In the genomic region with DNA sequence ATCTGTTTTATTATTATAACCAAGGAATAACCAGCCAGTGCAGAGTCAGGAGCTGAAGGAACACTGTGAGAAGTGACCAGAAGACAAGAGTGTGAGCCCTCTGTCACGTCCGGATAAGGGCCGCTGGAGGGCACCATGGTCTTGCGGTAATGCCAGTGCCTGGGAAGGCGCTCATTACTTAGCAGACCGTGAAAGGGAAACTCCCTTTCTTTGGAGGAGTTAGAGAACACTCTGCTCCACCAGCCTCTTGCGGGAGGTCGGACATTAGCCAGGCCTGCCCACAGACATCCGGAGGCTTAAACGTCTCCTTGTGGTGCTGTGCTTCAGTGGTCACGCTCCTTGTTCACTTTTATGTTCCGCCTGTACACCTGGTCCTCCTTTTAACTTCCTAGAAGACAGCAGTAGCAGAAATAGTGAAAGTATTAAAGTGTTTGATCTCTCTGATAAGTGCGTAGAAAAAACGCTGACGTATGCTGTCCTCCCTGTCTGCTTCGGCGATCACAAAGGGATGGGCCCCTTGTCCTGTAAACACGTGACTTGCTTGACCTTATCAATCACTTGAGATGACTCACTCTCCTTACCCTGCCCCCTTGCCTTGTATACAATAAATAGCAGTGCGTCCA, we compare ENCODE assay signal across 8 cellular contexts.
DNase-seq lines count a peak whose midpoint lies in the region; ATAC-seq and TF ChIP-seq lines count a peak whose summit lies in the region.

No MANE protein-coding gene starts in this region.

- H2AFZ ChIP-seq in hepatocyte: no peak overlapping the region

- TF ChIP-seq POLR2A in spleen (IDR thresholded peaks at IDR 0.05): no peak

- no peaks in the 10 kb centered on the region for H3K9me2 ChIP-seq in hepatocyte (replicated peaks; ENCODE audit: insufficient read depth)

- 38% methylated on average over 19 of the region's 19 CpGs for WGBS in hepatocyte (ENCODE audit: low lambda C conversion rate, missing lambda C conversion rate)
- 44 to 77% (median 70%) methylated on average over 19 of the region's 19 CpGs for WGBS in spleen, 5 donors

- peak overlapping the region; percentile 40 for H3K4me2 ChIP-seq in hepatocyte

- H3K27ac ChIP-seq in SJCRH30: peak overlapping the region; percentile 62
- H3K27ac ChIP-seq in hepatocyte: no peak overlapping the region
- peak overlapping the region in 1 of 8 donors; percentile 9 for H3K27ac ChIP-seq in spleen

- H3K79me2 ChIP-seq in hepatocyte: no peaks in the 10 kb centered on the region

- ATAC-seq in GM19351 (IDR thresholded peaks at IDR 0.05; ENCODE audit: unreplicated experiment): peak; percentile 58

- intact Hi-C loops in spleen (cut with DNase I; ENCODE audit: low total_unique reads): no loop called here

- H3K4me3 ChIP-seq in SJCRH30 (peak overlapping the region; percentile 22), hepatocyte (no peak overlapping the region), spleen (peak overlapping the region in 1 of 8 donors; percentile 31)

- no peaks in the 10 kb centered on the region for H3K27me3 ChIP-seq in SJCRH30
- H3K27me3 ChIP-seq in hepatocyte: no peaks in the 10 kb centered on the region
- no peaks in the 10 kb centered on the region for H3K27me3 ChIP-seq in spleen (replicated peaks in 1 of 7)

- H3K9me3 ChIP-seq in SJCRH30 (replicated peaks) (no peaks in the 10 kb centered on the region), hepatocyte (ENCODE audit: low read depth) (no peaks in the 10 kb centered on the region), spleen (no peaks in the 10 kb centered on the region)

- TF ChIP-seq CTCF in hepatocyte (IDR thresholded peaks at IDR 0.05; ENCODE audit: poor library complexity) (peak; percentile 24), spleen (IDR thresholded peaks at IDR 0.05 in 8 of 11, conservative IDR thresholded peaks at IDR 0.05 in 3 of 11) (peak in 3 of 11 experiments; percentile 8 to 36 (median 28))

- DNase-seq in SJCRH30 (peak; percentile 62 to 70), hepatocyte (ENCODE audit: low spot score) (peak; percentile 57), spleen (peak; percentile 69), activated gamma-delta T cell (lab: John Stamatoyannopoulos, UW) (no peak), NCI-H2107 (lab: John Stamatoyannopoulos, UW) (no peak), hepatic stellate cell (ENCODE audit: low spot score) (no peak)
- no peak for DNase-seq in activated CD4-positive, alpha-beta T cell treated with anti-CD3 and anti-CD28 coated beads, Interleukin-2, amount 50 U/mL, for 4 hours

- no peaks in the 10 kb centered on the region for H3K36me3 ChIP-seq in SJCRH30
- no peaks in the 10 kb centered on the region for H3K36me3 ChIP-seq in hepatocyte (replicated peaks; ENCODE audit: insufficient read depth, low read depth)
- no peaks in the 10 kb centered on the region for H3K36me3 ChIP-seq in spleen

- H4K20me1 ChIP-seq in hepatocyte (ENCODE audit: insufficient read depth, poor library complexity, severe bottlenecking): no peaks in the 10 kb centered on the region

- H3K4me1 ChIP-seq in SJCRH30 (peaks cover 37% of the 10 kb centered on the region), hepatocyte (ENCODE audit: insufficient read depth) (peaks cover 5% of the 10 kb centered on the region), spleen (no peaks in the 10 kb centered on the region)

Comparison
In these comparisons a context has a peak if more than half of its experiments do, and no peak if none do; other contexts are left out.
1. DNase-seq: peak in SJCRH30 (2 of 2), hepatocyte (single experiment) and spleen (single experiment); none in activated gamma-delta T cell (single experiment), NCI-H2107 (single experiment), activated CD4-positive, alpha-beta T cell treated with anti-CD3 and anti-CD28 coated beads, Interleukin-2, amount 50 U/mL, for 4 hours (0 of 2) and hepatic stellate cell (single experiment).